In genomic region chr14:33432407-33433023, GRCh38 we compare ENCODE assay signal across 9 cellular contexts.
DNase-seq lines count a peak whose midpoint lies in the region; ATAC-seq and TF ChIP-seq lines count a peak whose summit lies in the region.
"Had no signal": no experiment of that assay in that cellular context is flagged by ENCODE, and none has a peak within 500 bp of the region (broad histone marks: within the 10 kb centered on the region; RNA-seq: fewer than 3 reads in every experiment).

No MANE protein-coding gene starts in this region.

- no peaks in the 10 kb centered on the region for H3K36me3 ChIP-seq in SJCRH30

- H3K4me3 Mint-ChIP-seq in naive thymus-derived CD8-positive, alpha-beta T cell: no peak overlapping the region
- H3K4me3 Mint-ChIP-seq: central memory CD8-positive, alpha-beta T cell had no signal

- peaks cover 0 to 2% (median 0%) of the 10 kb centered on the region in 5 donors for H3K27me3 Mint-ChIP-seq in naive thymus-derived CD8-positive, alpha-beta T cell
- H3K27me3 Mint-ChIP-seq: central memory CD8-positive, alpha-beta T cell had no signal

- H3K36me3 Mint-ChIP-seq in naive thymus-derived CD8-positive, alpha-beta T cell: no peaks in the 10 kb centered on the region

- no peak overlapping the region for H3K27ac Mint-ChIP-seq in naive thymus-derived CD8-positive, alpha-beta T cell

- H3K27ac ChIP-seq in SJCRH30: no peak overlapping the region

- no peak overlapping the region for H3K4me3 ChIP-seq in Jurkat, Clone E6-1 (ENCODE audit: low read length)
- no peak overlapping the region for H3K4me3 ChIP-seq in SJCRH30

- TF ChIP-seq CTCF in AG09319 (IDR thresholded peaks at IDR 0.05; ENCODE audit: low read depth, low read length): peak; percentile 52

- POLR2A ChIA-PET in naive thymus-derived CD8-positive, alpha-beta T cell (lab: Charles Lee): no interaction called here

- H3K4me1 ChIP-seq in SJCRH30: no peaks in the 10 kb centered on the region

- peaks cover 3 to 10% (median 7%) of the 10 kb centered on the region in 4 donors for H3K4me1 Mint-ChIP-seq in naive thymus-derived CD8-positive, alpha-beta T cell
- H3K4me1 Mint-ChIP-seq: central memory CD8-positive, alpha-beta T cell had no signal

- H3K9me3 Mint-ChIP-seq in naive thymus-derived CD8-positive, alpha-beta T cell: peaks cover 0 to 2% (median 0%) of the 10 kb centered on the region in 9 donors

- ATAC-seq in GM21526 (IDR thresholded peaks at IDR 0.05; ENCODE audit: low FRiP score, unreplicated experiment) (no peak), GM18867 (IDR thresholded peaks at IDR 0.05; ENCODE audit: unreplicated experiment) (no peak)
- no peak for ATAC-seq in naive thymus-derived CD8-positive, alpha-beta T cell

- 0 out of 2 replicates have a peak, but pooled peaks cover 3% of the 10 kb centered on the region for H3K9me3 ChIP-seq in SJCRH30 (replicated peaks)

- no peaks in the 10 kb centered on the region for H3K27me3 ChIP-seq in SJCRH30

- DNase-seq in AG09319 (ENCODE audit: extremely low read depth, low read depth) (peak; percentile 14), SJCRH30 (peak; percentile 31 to 65), glomerular endothelial cell (ENCODE audit: extremely low read depth, low read depth, low spot score) (peak; percentile 25), UCSD-AML1 (lab: John Stamatoyannopoulos, UW; ENCODE audit: unreplicated experiment) (no peak)
- DNase-seq in Jurkat, Clone E6-1 (ENCODE audit: low read depth, low spot score): peak; percentile 21
- DNase-seq in naive thymus-derived CD8-positive, alpha-beta T cell: no peak

Comparison
In these comparisons a context has a peak if more than half of its experiments do, and no peak if none do; other contexts are left out.
1. DNase-seq: peak in AG09319 (single experiment), Jurkat, Clone E6-1 (single experiment), SJCRH30 (2 of 2) and glomerular endothelial cell (single experiment); none in UCSD-AML1 (single experiment) and naive thymus-derived CD8-positive, alpha-beta T cell (0 of 10).